In genomic region chr21:35239811-35240219, GRCh38 we compare ENCODE assay signal across 13 cellular contexts.
DNase-seq lines count a peak whose midpoint lies in the region; ATAC-seq and TF ChIP-seq lines count a peak whose summit lies in the region.
"Had no signal": no experiment of that assay in that cellular context is flagged by ENCODE, and none has a peak within 500 bp of the region (broad histone marks: within the 10 kb centered on the region; RNA-seq: fewer than 3 reads in every experiment).

No MANE protein-coding gene starts in this region.

- no peak for TF ChIP-seq POLR2A in suprapubic skin (IDR thresholded peaks at IDR 0.05)

- H3K4me3 ChIP-seq in choroid plexus epithelial cell (ENCODE audit: low read depth, low read length): peak overlapping the region; percentile 2
- H3K4me3 ChIP-seq in smooth muscle cell: no peak overlapping the region
- H3K4me3 ChIP-seq in suprapubic skin: no peak overlapping the region
- H3K4me3 ChIP-seq: Peyer's patch had no signal

- no peaks in the 10 kb centered on the region for H3K36me3 ChIP-seq in smooth muscle cell (ENCODE audit: low read depth)
- H3K36me3 ChIP-seq in suprapubic skin: no peaks in the 10 kb centered on the region
- H3K36me3 ChIP-seq: heart left ventricle, Peyer's patch had no signal

- no peak for TF ChIP-seq CTCF in choroid plexus epithelial cell (conservative IDR thresholded peaks at IDR 0.05; ENCODE audit: low read depth, low read length)
- TF ChIP-seq CTCF in smooth muscle cell (IDR thresholded peaks at IDR 0.05; ENCODE audit: borderline replicate concordance, insufficient read depth, poor library complexity, severe bottlenecking): no peak
- TF ChIP-seq CTCF in suprapubic skin (IDR thresholded peaks at IDR 0.05): no peak

- H3K27ac ChIP-seq in smooth muscle cell (ENCODE audit: low read depth): no peak overlapping the region
- no peak overlapping the region for H3K27ac ChIP-seq in suprapubic skin
- H3K27ac ChIP-seq: 22Rv1, Peyer's patch had no signal

- no peak for TF ChIP-seq EP300 in suprapubic skin (IDR thresholded peaks at IDR 0.05)

- 62% methylated on average over 9 of the region's 9 CpGs for WGBS in smooth muscle cell (ENCODE audit: low lambda C conversion rate)
- WGBS in suprapubic skin: 50% methylated on average over 9 of the region's 9 CpGs

- H4K20me1 ChIP-seq in smooth muscle cell (ENCODE audit: low read depth): no peaks in the 10 kb centered on the region

- no peaks in the 10 kb centered on the region for H3K9me3 ChIP-seq in smooth muscle cell (replicated peaks; ENCODE audit: low read depth)
- H3K9me3 ChIP-seq in suprapubic skin: no peaks in the 10 kb centered on the region
- H3K9me3 ChIP-seq: Peyer's patch had no signal

- DNase-seq in NCI-H2227 (lab: John Stamatoyannopoulos, UW; ENCODE audit: unreplicated experiment) (peak; percentile 10), NCI-H2227 treated with DMSO at 0.1 percent for 48 hours (lab: John Stamatoyannopoulos, UW) (no peak), NCI-H345 treated with DMSO at 0.1 percent for 48 hours (lab: John Stamatoyannopoulos, UW; ENCODE audit: unreplicated experiment) (peak; percentile 97), choroid plexus epithelial cell (ENCODE audit: low read depth) (no peak), smooth muscle cell (lab: John Stamatoyannopoulos, UW; ENCODE audit: unreplicated experiment) (no peak), left lobe of liver (ENCODE audit: low spot score) (no peak), suprapubic skin (ENCODE audit: low spot score in 2 of 2) (no peak)
- DNase-seq: activated CD8-positive, alpha-beta memory T cell treated with anti-CD3 and anti-CD28 coated beads, Interleukin-2, amount 10 ng/mL, durations not matched to agents 7 days and 5 days; mammary epithelial cell; Peyer's patch had no signal

- H3K79me2 ChIP-seq in smooth muscle cell (ENCODE audit: low read depth): no peaks in the 10 kb centered on the region

- H3K4me1 ChIP-seq in smooth muscle cell (ENCODE audit: low read depth) (no peaks in the 10 kb centered on the region), suprapubic skin (peaks cover 9% of the 10 kb centered on the region)
- H3K4me1 ChIP-seq: Peyer's patch had no signal

- H3K9ac ChIP-seq in smooth muscle cell (ENCODE audit: low read depth): no peak overlapping the region

- no peaks in the 10 kb centered on the region for H3K27me3 ChIP-seq in smooth muscle cell (ENCODE audit: low read depth)
- H3K27me3 ChIP-seq in suprapubic skin: no peaks in the 10 kb centered on the region
- H3K27me3 ChIP-seq: heart left ventricle, Peyer's patch had no signal

- ATAC-seq in HG03354 (IDR thresholded peaks at IDR 0.05; ENCODE audit: poor library complexity, severe bottlenecking, unreplicated experiment) (no peak), left lobe of liver (no peak)
- ATAC-seq: activated CD8-positive, alpha-beta memory T cell treated with anti-CD3 and anti-CD28 coated beads, Interleukin-2, amount 10 ng/mL, durations not matched to agents 7 days and 5 days had no signal

- H3K4me2 ChIP-seq in smooth muscle cell: no peak overlapping the region

- no peaks in the 10 kb centered on the region for H3F3A ChIP-seq in smooth muscle cell (ENCODE audit: low read depth)

- H2AFZ ChIP-seq in smooth muscle cell (ENCODE audit: low read depth): peak overlapping the region; percentile 9

Comparison
In these comparisons a context has a peak if more than half of its experiments do, and no peak if none do; other contexts are left out.
1. DNase-seq: peak in NCI-H2227 (single experiment) and NCI-H345 treated with DMSO at 0.1 percent for 48 hours (single experiment); none in NCI-H2227 treated with DMSO at 0.1 percent for 48 hours (single experiment), choroid plexus epithelial cell (single experiment), smooth muscle cell (single experiment), left lobe of liver (single experiment) and suprapubic skin (0 of 2).